Comparison of ENCODE assay signal across 2 cellular contexts in the genomic region with DNA sequence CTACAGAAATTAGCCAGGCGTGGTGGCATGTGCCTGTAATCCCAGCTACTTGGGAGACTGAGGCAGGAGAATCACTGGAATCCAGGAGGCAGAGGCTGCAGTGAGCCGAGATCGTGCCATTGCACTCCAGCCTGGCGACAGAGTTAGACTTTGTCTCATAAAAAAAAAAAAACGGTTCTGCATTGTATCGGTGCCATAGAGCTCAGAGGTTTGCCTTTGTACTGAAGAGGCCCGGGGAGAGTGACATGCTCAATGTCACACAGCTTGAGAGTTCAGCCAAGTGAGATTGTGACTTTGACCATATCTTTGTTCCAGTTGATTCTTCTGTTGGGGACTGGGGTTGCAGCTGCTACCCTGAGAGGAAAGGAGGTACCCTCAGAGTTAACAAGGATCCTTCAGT.
TF ChIP-seq lines count a peak whose summit lies in the region.

No MANE protein-coding gene starts in this region.

TF ChIP-seq in liver, 16 proteins besides CTCF, POLR2A, EP300 and RAD21:
- TF ChIP-seq REST (IDR thresholded peaks at IDR 0.05) (no peak), SP1 (IDR thresholded peaks at IDR 0.05) (peak; percentile 63), RXRA (IDR thresholded peaks at IDR 0.05) (peak; percentile 48 to 53), GABPA (IDR thresholded peaks at IDR 0.05 in 1 of 2, conservative IDR thresholded peaks at IDR 0.05 in 1 of 2) (no peak), TAF1 (conservative IDR thresholded peaks at IDR 0.05) (no peak), FOXA2 (IDR thresholded peaks at IDR 0.05) (no peak), ATF3 (IDR thresholded peaks at IDR 0.05) (no peak), HNF4A (conservative IDR thresholded peaks at IDR 0.05) (peak; percentile 68 to 80), NR2F2 (IDR thresholded peaks at IDR 0.05) (no peak), EGR1 (IDR thresholded peaks at IDR 0.05; ENCODE audit: low read depth in 2 of 2) (no peak), YY1 (IDR thresholded peaks at IDR 0.05) (no peak), HNF4G (IDR thresholded peaks at IDR 0.05) (peak; percentile 25), JUND (IDR thresholded peaks at IDR 0.05) (no peak), FOXA1 (IDR thresholded peaks at IDR 0.05) (no peak)
- TF ChIP-seq, protein P1, sequence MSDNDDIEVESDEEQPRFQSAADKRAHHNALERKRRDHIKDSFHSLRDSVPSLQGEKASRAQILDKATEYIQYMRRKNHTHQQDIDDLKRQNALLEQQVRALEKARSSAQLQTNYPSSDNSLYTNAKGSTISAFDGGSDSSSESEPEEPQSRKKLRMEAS (IDR thresholded peaks at IDR 0.05) = no peak
- TF ChIP-seq, protein P2, sequence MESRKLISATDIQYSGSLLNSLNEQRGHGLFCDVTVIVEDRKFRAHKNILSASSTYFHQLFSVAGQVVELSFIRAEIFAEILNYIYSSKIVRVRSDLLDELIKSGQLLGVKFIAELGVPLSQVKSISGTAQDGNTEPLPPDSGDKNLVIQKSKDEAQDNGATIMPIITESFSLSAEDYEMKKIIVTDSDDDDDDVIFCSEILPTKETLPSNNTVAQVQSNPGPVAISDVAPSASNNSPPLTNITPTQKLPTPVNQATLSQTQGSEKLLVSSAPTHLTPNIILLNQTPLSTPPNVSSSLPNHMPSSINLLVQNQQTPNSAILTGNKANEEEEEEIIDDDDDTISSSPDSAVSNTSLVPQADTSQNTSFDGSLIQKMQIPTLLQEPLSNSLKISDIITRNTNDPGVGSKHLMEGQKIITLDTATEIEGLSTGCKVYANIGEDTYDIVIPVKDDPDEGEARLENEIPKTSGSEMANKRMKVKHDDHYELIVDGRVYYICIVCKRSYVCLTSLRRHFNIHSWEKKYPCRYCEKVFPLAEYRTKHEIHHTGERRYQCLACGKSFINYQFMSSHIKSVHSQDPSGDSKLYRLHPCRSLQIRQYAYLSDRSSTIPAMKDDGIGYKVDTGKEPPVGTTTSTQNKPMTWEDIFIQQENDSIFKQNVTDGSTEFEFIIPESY (IDR thresholded peaks at IDR 0.05) = no peak
TF ChIP-seq in liver: peak in this region for 4.

TF ChIP-seq in HepG2, 621 proteins besides CTCF, POLR2A, EP300 and RAD21:
- no peak for TF ChIP-seq IKZF4 (CRISPR knock-in tag; IDR thresholded peaks at IDR 0.05; ENCODE audit: borderline replicate concordance, low read depth, not compliant biosample characterization)
- TF ChIP-seq, protein P3, sequence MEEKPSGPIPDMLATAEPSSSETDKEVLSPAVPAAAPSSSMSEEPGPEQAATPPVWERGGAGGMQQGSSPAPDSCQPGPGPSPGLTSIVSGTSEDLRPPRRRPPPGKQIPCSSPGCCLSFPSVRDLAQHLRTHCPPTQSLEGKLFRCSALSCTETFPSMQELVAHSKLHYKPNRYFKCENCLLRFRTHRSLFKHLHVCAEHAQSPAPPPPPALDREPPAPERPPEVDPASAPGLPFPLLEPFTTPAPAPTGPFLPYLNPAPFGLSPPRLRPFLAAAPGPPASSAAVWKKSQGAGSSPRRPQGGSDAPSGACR (CRISPR knock-in tag; IDR thresholded peaks at IDR 0.05) = no peak
- TF ChIP-seq PRMT3 (CRISPR knock-in tag; IDR thresholded peaks at IDR 0.05; ENCODE audit: borderline replicate concordance, low read depth) = no peak
- no peak for TF ChIP-seq HIC2 (CRISPR knock-in tag; IDR thresholded peaks at IDR 0.05; ENCODE audit: low read depth)
- no peak for TF ChIP-seq ZNF639 (CRISPR knock-in tag; conservative IDR thresholded peaks at IDR 0.05)
- TF ChIP-seq, protein P4, sequence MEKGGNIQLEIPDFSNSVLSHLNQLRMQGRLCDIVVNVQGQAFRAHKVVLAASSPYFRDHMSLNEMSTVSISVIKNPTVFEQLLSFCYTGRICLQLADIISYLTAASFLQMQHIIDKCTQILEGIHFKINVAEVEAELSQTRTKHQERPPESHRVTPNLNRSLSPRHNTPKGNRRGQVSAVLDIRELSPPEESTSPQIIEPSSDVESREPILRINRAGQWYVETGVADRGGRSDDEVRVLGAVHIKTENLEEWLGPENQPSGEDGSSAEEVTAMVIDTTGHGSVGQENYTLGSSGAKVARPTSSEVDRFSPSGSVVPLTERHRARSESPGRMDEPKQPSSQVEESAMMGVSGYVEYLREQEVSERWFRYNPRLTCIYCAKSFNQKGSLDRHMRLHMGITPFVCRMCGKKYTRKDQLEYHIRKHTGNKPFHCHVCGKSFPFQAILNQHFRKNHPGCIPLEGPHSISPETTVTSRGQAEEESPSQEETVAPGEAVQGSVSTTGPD (CRISPR knock-in tag; IDR thresholded peaks at IDR 0.05) = no peak
- no peak for TF ChIP-seq SMYD3 (CRISPR knock-in tag; IDR thresholded peaks at IDR 0.05)
- TF ChIP-seq, protein P5, sequence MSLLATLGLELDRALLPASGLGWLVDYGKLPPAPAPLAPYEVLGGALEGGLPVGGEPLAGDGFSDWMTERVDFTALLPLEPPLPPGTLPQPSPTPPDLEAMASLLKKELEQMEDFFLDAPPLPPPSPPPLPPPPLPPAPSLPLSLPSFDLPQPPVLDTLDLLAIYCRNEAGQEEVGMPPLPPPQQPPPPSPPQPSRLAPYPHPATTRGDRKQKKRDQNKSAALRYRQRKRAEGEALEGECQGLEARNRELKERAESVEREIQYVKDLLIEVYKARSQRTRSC (CRISPR knock-in tag; IDR thresholded peaks at IDR 0.05; ENCODE audit: low read depth) = no peak
- no peak for TF ChIP-seq STAG1 (CRISPR knock-in tag; IDR thresholded peaks at IDR 0.05)
TF ChIP-seq in HepG2: peak in this region for 0.
